In genomic region chr6:31352497-31353368, GRCh38 we compare ENCODE assay signal across 13 cellular contexts. TPM values are rescaled to one million over a fixed set of nuclear protein-coding genes. Genes with fewer than 3 reads are reported as not detected.
A peak's percentile ranks its signal among the peaks of the same experiment; 100 is the strongest.
DNase-seq lines count a peak whose midpoint lies in the region; ATAC-seq and TF ChIP-seq lines count a peak whose summit lies in the region.
"Had no signal": no experiment of that assay in that cellular context is flagged by ENCODE, and none has a peak within 500 bp of the region (broad histone marks: within the 10 kb centered on the region; RNA-seq: fewer than 3 reads in every experiment).

No MANE protein-coding gene starts in this region.

- H3K79me2 ChIP-seq in mesendoderm (ENCODE audit: control insufficient read depth, insufficient read depth, low read length): no peaks in the 10 kb centered on the region

- ATAC-seq in activated CD8-positive, alpha-beta T cell treated with anti-CD3 and anti-CD28 coated beads, Interleukin-2, amount 10 ng/mL, durations not matched to agents 7 days and 5 days: no peak
- ATAC-seq in effector memory CD8-positive, alpha-beta T cell (replicated peaks): no peak
- ATAC-seq: psoas muscle had no signal

- peaks cover 5% of the 10 kb centered on the region for H3K27me3 Mint-ChIP-seq in activated CD8-positive, alpha-beta T cell treated with anti-CD3 and anti-CD28 coated beads, Interleukin-2, amount 10 ng/mL, durations not matched to agents 7 days and 5 days (ENCODE audit: low read depth)
- H3K27me3 Mint-ChIP-seq in effector memory CD8-positive, alpha-beta T cell: no peaks in the 10 kb centered on the region

- no peak overlapping the region for H3K23ac ChIP-seq in mesendoderm (ENCODE audit: low read length)

- H3K36me3 ChIP-seq in adrenal gland (replicated peaks in 1 of 2) (peaks cover 0 to 20% of the 10 kb centered on the region in 2 donors), mesendoderm (ENCODE audit: control insufficient read depth, insufficient read depth, low read length) (no peaks in the 10 kb centered on the region), colonic mucosa (peaks cover 4% of the 10 kb centered on the region)
- H3K36me3 ChIP-seq: breast epithelium had no signal

- H3K18ac ChIP-seq in mesendoderm (ENCODE audit: low read length): no peak overlapping the region

- no peak overlapping the region for H4K8ac ChIP-seq in mesendoderm (ENCODE audit: low read depth, low read length)

- peaks cover 50% of the 10 kb centered on the region for H3K36me3 Mint-ChIP-seq in activated CD8-positive, alpha-beta T cell treated with anti-CD3 and anti-CD28 coated beads, Interleukin-2, amount 10 ng/mL, durations not matched to agents 7 days and 5 days (ENCODE audit: low read depth)
- H3K36me3 Mint-ChIP-seq in effector memory CD8-positive, alpha-beta T cell (ENCODE audit: insufficient read depth): peaks cover 88% of the 10 kb centered on the region

- H3K27ac ChIP-seq in adrenal gland (no peak overlapping the region), mesendoderm (ENCODE audit: low read depth, low read length) (no peak overlapping the region), colonic mucosa (no peak overlapping the region)
- H3K27ac ChIP-seq: breast epithelium, psoas muscle, stomach had no signal

- H3K4me3 Mint-ChIP-seq in activated CD8-positive, alpha-beta T cell treated with anti-CD3 and anti-CD28 coated beads, Interleukin-2, amount 10 ng/mL, durations not matched to agents 7 days and 5 days: peak overlapping the region; percentile 92
- H3K4me3 Mint-ChIP-seq in effector memory CD8-positive, alpha-beta T cell: peak overlapping the region; percentile 90 to 97

- H3K27me3 ChIP-seq in adrenal gland (no peaks in the 10 kb centered on the region), mesendoderm (ENCODE audit: insufficient read depth, low read length, poor library complexity) (peaks cover 5% of the 10 kb centered on the region), colonic mucosa (no peaks in the 10 kb centered on the region)
- H3K27me3 ChIP-seq: breast epithelium, Peyer's patch, stomach had no signal

- TF ChIP-seq POLR2A in GM18951 (IDR thresholded peaks at IDR 0.05; ENCODE audit: extremely low read depth, insufficient read depth, insufficient read length) (peak; percentile 53), adrenal gland (IDR thresholded peaks at IDR 0.05) (no peak)

- no peak overlapping the region for H3K56ac ChIP-seq in mesendoderm (ENCODE audit: low read length)

- in situ Hi-C loops in GM18951 (cut with MboI; ENCODE audit: low sequenced_read_pairs, unreplicated experiment): loop anchor here (5.0 kb wide), 1 partner anchor 80 kb away; the partner anchor contains the start of gene HLA-C

- H3K4ac ChIP-seq in mesendoderm (ENCODE audit: low read depth, low read length): no peak overlapping the region

- H3K9ac ChIP-seq in mesendoderm (ENCODE audit: low read length) (no peak overlapping the region), colonic mucosa (ENCODE audit: low read depth in 2 of 2, low read length in 2 of 2) (no peak overlapping the region)

- H3K79me1 ChIP-seq in mesendoderm (ENCODE audit: low read length): no peaks in the 10 kb centered on the region

- H2BK5ac ChIP-seq in mesendoderm (ENCODE audit: low read length): no peak overlapping the region

- intact Hi-C loops in adrenal gland (cut with DNase I): loop anchor here in 1 of 2 donors (5.0 kb wide), 1 partner anchor 85 kb away; no protein-coding TSS in a partner anchor
- intact Hi-C loops in colonic mucosa (cut with DNase I): loop anchor here (5.0 kb wide), 1 partner anchor 85 kb away; no protein-coding TSS in a partner anchor

- peak overlapping the region; percentile 73 for H3K27ac Mint-ChIP-seq in activated CD8-positive, alpha-beta T cell treated with anti-CD3 and anti-CD28 coated beads, Interleukin-2, amount 10 ng/mL, durations not matched to agents 7 days and 5 days
- peak overlapping the region; percentile 100 for H3K27ac Mint-ChIP-seq in effector memory CD8-positive, alpha-beta T cell

- H4K5ac ChIP-seq in mesendoderm (ENCODE audit: low read length): no peak overlapping the region

- DNase-seq in CD1c-positive myeloid dendritic cell (ENCODE audit: extremely low spot score) (peak; percentile 26), globus pallidus (ENCODE audit: low spot score) (no peak), adrenal gland (no peak), mesendoderm (no peak), colonic mucosa (no peak)
- DNase-seq in activated CD8-positive, alpha-beta T cell treated with anti-CD3 and anti-CD28 coated beads, Interleukin-2, amount 10 ng/mL, durations not matched to agents 7 days and 5 days: no peak
- DNase-seq in effector memory CD8-positive, alpha-beta T cell: peak; percentile 40 to 50 (median 44)
- DNase-seq: NCI-H446 treated with DMSO at 0.1 percent for 48 hours, psoas muscle, stomach had no signal

- H3K9me3 ChIP-seq in adrenal gland (replicated peaks in 1 of 3) (no peaks in the 10 kb centered on the region), colonic mucosa (no peaks in the 10 kb centered on the region)
- H3K9me3 ChIP-seq: breast epithelium, Peyer's patch, psoas muscle, stomach had no signal

- WGBS in adrenal gland, 4 donors: 40 to 73% (median 62%) methylated on average over 10 to 11 of the region's 11 CpGs
- no CpG with 5 or more reads among the region's 11 CpGs for WGBS in mesendoderm (ENCODE audit: extremely low coverage, insufficient coverage, low lambda C conversion rate)

- no peak for TF ChIP-seq CTCF in adrenal gland (IDR thresholded peaks at IDR 0.05)
- TF ChIP-seq CTCF in colonic mucosa (IDR thresholded peaks at IDR 0.05): no peak

- peaks cover 0 to 5% of the 10 kb centered on the region in 2 donors for H3K4me1 ChIP-seq in adrenal gland (replicated peaks in 1 of 2)
- H3K4me1 ChIP-seq in mesendoderm (ENCODE audit: control insufficient read depth, low read depth, low read length): no peaks in the 10 kb centered on the region
- H3K4me1 ChIP-seq in colonic mucosa: no peaks in the 10 kb centered on the region
- H3K4me1 ChIP-seq: breast epithelium, psoas muscle had no signal

- POLR2A ChIA-PET in activated CD8-positive, alpha-beta T cell treated with anti-CD3 and anti-CD28 coated beads, Interleukin-2, amount 10 ng/mL, durations not matched to agents 7 days and 5 days (lab: Charles Lee): interaction anchor here (0.6 to 4.9 kb wide), 11 partner anchors 11 to 259 kb away, joined by 3 to 105 read pairs (median 4); no protein-coding TSS in a partner anchor

- H3K9me3 Mint-ChIP-seq in activated CD8-positive, alpha-beta T cell treated with anti-CD3 and anti-CD28 coated beads, Interleukin-2, amount 10 ng/mL, durations not matched to agents 7 days and 5 days (ENCODE audit: insufficient read depth): no peaks in the 10 kb centered on the region
- H3K9me3 Mint-ChIP-seq in effector memory CD8-positive, alpha-beta T cell: no peaks in the 10 kb centered on the region

- no peak overlapping the region for H3K4me3 ChIP-seq in adrenal gland
- H3K4me3 ChIP-seq in mesendoderm (ENCODE audit: low read length): no peak overlapping the region
- no peak overlapping the region for H3K4me3 ChIP-seq in colonic mucosa
- H3K4me3 ChIP-seq: breast epithelium, psoas muscle had no signal

- H2BK15ac ChIP-seq in mesendoderm (replicated peaks; ENCODE audit: low read depth): no peak overlapping the region

- no peak overlapping the region for H2AK5ac ChIP-seq in mesendoderm (ENCODE audit: low read length)

- H3K4me2 ChIP-seq in mesendoderm (ENCODE audit: low read length): no peak overlapping the region

- H3K4me1 Mint-ChIP-seq in activated CD8-positive, alpha-beta T cell treated with anti-CD3 and anti-CD28 coated beads, Interleukin-2, amount 10 ng/mL, durations not matched to agents 7 days and 5 days (ENCODE audit: low read depth): peaks cover 45% of the 10 kb centered on the region
- peaks cover 55 to 58% of the 10 kb centered on the region in 2 donors for H3K4me1 Mint-ChIP-seq in effector memory CD8-positive, alpha-beta T cell (ENCODE audit: low read depth in 2 of 2)

- no peak overlapping the region for H2BK120ac ChIP-seq in mesendoderm (ENCODE audit: low read depth, low read length)

- CTCF ChIA-PET in activated CD8-positive, alpha-beta T cell treated with anti-CD3 and anti-CD28 coated beads, Interleukin-2, amount 10 ng/mL, durations not matched to agents 7 days and 5 days (lab: Charles Lee): interaction anchor here (0.9 kb wide), 1 partner anchor 14 kb away, joined by 5 read pairs; no protein-coding TSS in a partner anchor

RNA-seq across cellular contexts. Expression of gene HLA-B, which starts 4.2 kb away (rescaled TPM):
- 1,000 to 10,000 TPM; 3,406 to 3,473 TPM for total RNA-seq in activated CD8-positive, alpha-beta T cell treated with anti-CD3 and anti-CD28 coated beads, Interleukin-2, amount 10 ng/mL, durations not matched to agents 7 days and 5 days
- total RNA-seq in adrenal gland (1,000 to 10,000 TPM; 1,067 to 3,150 (median 1,272) TPM), colonic mucosa (1,000 to 10,000 TPM; 1,153 to 3,111 TPM)
- polyA plus RNA-seq in adrenal gland: 1,000 to 10,000 TPM in 1 of 3 donors, 100 to 1,000 TPM in 2; 615 to 1,099 (median 618) TPM
- polyA plus RNA-seq in mesendoderm (2013, experiment 1 of 2): 28.6 TPM
- 28.5 TPM for polyA plus RNA-seq in mesendoderm (2013, experiment 2 of 2)

RNA-seq across cellular contexts. Expression of gene MICA, which starts 50.7 kb away (rescaled TPM):
- total RNA-seq in activated CD8-positive, alpha-beta T cell treated with anti-CD3 and anti-CD28 coated beads, Interleukin-2, amount 10 ng/mL, durations not matched to agents 7 days and 5 days: 1 to 10 TPM; 8.7 to 9.0 TPM
- total RNA-seq in adrenal gland (10 to 100 TPM; 12.2 to 43.4 (median 26.7) TPM), colonic mucosa (10 to 100 TPM; 15.0 to 26.7 TPM)
- polyA plus RNA-seq in adrenal gland: 10 to 100 TPM; 36.0 to 66.0 (median 45.6) TPM
- polyA plus RNA-seq in mesendoderm (2013, experiment 1 of 2): 9.6 TPM
- 10.0 TPM for polyA plus RNA-seq in mesendoderm (2013, experiment 2 of 2)

Comparison
In these comparisons a context has a peak if more than half of its experiments do, and no peak if none do; other contexts are left out.
1. DNase-seq: peak in CD1c-positive myeloid dendritic cell (single experiment) and effector memory CD8-positive, alpha-beta T cell (3 of 3); none in activated CD8-positive, alpha-beta T cell treated with anti-CD3 and anti-CD28 coated beads, Interleukin-2, amount 10 ng/mL, durations not matched to agents 7 days and 5 days (single experiment), globus pallidus (single experiment), adrenal gland (0 of 7), mesendoderm (single experiment) and colonic mucosa (single experiment).